ENCODE assay signal across 9 cellular contexts in the genomic region with DNA sequence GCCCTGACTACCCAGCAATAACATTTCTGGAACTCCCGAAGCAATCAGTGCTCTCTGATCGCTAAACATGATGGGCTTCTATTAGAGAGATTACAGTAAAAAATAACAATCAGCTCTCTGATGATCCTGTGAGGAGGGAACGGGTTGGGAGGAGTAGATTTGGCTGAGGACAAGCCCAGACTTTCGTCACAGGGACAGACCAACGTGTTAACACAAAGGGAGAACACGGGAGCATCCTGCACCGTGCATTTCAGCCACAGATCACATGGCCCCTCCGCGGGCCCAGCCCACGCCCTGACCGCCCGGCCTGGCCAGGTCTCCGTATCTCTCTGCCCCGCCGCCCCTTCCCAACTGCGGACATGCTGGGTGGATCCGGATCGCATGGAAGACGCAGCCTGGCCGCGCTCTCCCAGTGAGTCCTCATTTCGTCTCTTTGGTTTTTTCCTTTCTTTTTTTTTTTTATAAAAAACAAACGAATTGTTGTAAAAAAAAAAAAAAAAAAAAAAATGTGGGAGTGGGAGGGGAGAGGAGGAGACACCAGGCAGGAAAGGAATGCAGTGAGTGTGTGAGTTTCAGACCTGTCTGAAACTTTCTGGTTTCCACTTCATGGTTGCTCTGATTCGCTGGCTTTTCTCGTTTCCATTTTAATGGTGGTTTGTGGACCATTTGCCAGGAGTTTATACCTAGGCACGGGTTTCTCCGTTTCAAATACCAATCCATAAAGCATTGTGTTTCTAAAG.
DNase-seq lines count a peak whose midpoint lies in the region; ATAC-seq, FAIRE-seq and TF ChIP-seq lines count a peak whose summit lies in the region.
"Had no signal": no experiment of that assay in that cellular context is flagged by ENCODE, and none has a peak within 500 bp of the region (broad histone marks: within the 10 kb centered on the region; RNA-seq: fewer than 3 reads in every experiment).

No MANE protein-coding gene starts in this region.

- CTCF ChIA-PET in GM12878 (lab: Yijun Ruan, JAX): interaction anchor here (2.0 kb wide), 1 partner anchor 8 kb away, joined by 8 read pairs; no protein-coding TSS in a partner anchor

- H3K79me2 ChIP-seq in GM12878 (ENCODE audit: control insufficient read depth, insufficient read depth, low read length) (no peaks in the 10 kb centered on the region), hepatocyte (peaks cover 45% of the 10 kb centered on the region)

- no peaks in the 10 kb centered on the region; the same call in 1 of the 2 replicates for H3K4me1 ChIP-seq in GM12878 (ENCODE audit: control insufficient read depth, insufficient read depth, low read length)
- H3K4me1 ChIP-seq in hepatocyte (ENCODE audit: insufficient read depth): peaks cover 43% of the 10 kb centered on the region
- H3K4me1 ChIP-seq in psoas muscle: peaks cover 10% of the 10 kb centered on the region

- RAD21 ChIA-PET in GM12878 (lab: Charles Lee; ENCODE audit: unreplicated experiment): no interaction called here

- H3K4me2 ChIP-seq in GM12878 (ENCODE audit: control insufficient read depth, insufficient read depth): peak overlapping the region; percentile 54; the same call in 1 of the 2 replicates
- peak overlapping the region; percentile 81 for H3K4me2 ChIP-seq in hepatocyte
- H3K4me2 ChIP-seq: KMS-11 had no signal

- no peaks in the 10 kb centered on the region for H3K27me3 ChIP-seq in GM12878 (replicated peaks in 1 of 2; ENCODE audit: control insufficient read depth in 2 of 2, insufficient read depth in 2 of 2, low read length in 1 of 2)
- no peaks in the 10 kb centered on the region for H3K27me3 ChIP-seq in hepatocyte
- no peaks in the 10 kb centered on the region for H3K27me3 ChIP-seq in psoas muscle (ENCODE audit: insufficient read depth in 3 of 3, low read length in 2 of 3)

- ATAC-seq in GM12878: peak; percentile 56
- peak; percentile 75 to 89 (median 88) for ATAC-seq in psoas muscle
- no peak for ATAC-seq in HG03342 (IDR thresholded peaks at IDR 0.05; ENCODE audit: unreplicated experiment)

- H3K9me3 ChIP-seq in GM12878 (replicated peaks; ENCODE audit: control insufficient read depth, insufficient read depth, low read length): peaks cover 7% of the 10 kb centered on the region; the same call in 2 of the 3 replicates
- no peaks in the 10 kb centered on the region for H3K9me3 ChIP-seq in hepatocyte (ENCODE audit: low read depth)
- H3K9me3 ChIP-seq in psoas muscle: no peaks in the 10 kb centered on the region

- no peak for TF ChIP-seq EP300 in GM12878 (IDR thresholded peaks at IDR 0.05; ENCODE audit: borderline replicate concordance in 1 of 2, control insufficient read depth in 1 of 2, low read depth in 2 of 2, low read length in 2 of 2)

- WGBS in GM12878 (ENCODE audit: insufficient coverage, insufficient replicate concordance, low lambda C conversion rate, missing lambda C conversion rate): 25% methylated on average over 25 of the region's 27 CpGs
- 1% methylated on average over 23 of the region's 27 CpGs for WGBS in hepatocyte (ENCODE audit: low lambda C conversion rate, missing lambda C conversion rate)
- WGBS in psoas muscle, 3 donors: 2 to 3% (median 2%) methylated on average over 27 of the region's 27 CpGs

- no peaks in the 10 kb centered on the region for H3K9me2 ChIP-seq in hepatocyte (replicated peaks; ENCODE audit: insufficient read depth)

- H3K9ac ChIP-seq in GM12878 (ENCODE audit: control insufficient read depth, insufficient read depth, low read length): no peak overlapping the region
- H3K9ac ChIP-seq: KMS-11 had no signal

- H2AFZ ChIP-seq in GM12878 (ENCODE audit: control insufficient read depth, low read depth, low read length) (no peak overlapping the region; the same call in 1 of the 2 replicates), hepatocyte (peak overlapping the region; percentile 13)

- TF ChIP-seq CTCF in GM12878 (IDR thresholded peaks at IDR 0.05 in 2 of 3, conservative IDR thresholded peaks at IDR 0.05 in 1 of 3; ENCODE audit: control insufficient read depth in 2 of 3, extremely low read depth in 1 of 3, insufficient read depth in 1 of 3, low read depth in 3 of 3, low read length in 3 of 3) (no peak), hepatocyte (IDR thresholded peaks at IDR 0.05; ENCODE audit: poor library complexity) (no peak), psoas muscle (IDR thresholded peaks at IDR 0.05) (no peak)

- H4K20me1 ChIP-seq in GM12878 (ENCODE audit: control insufficient read depth, insufficient read depth): no peaks in the 10 kb centered on the region
- no peaks in the 10 kb centered on the region for H4K20me1 ChIP-seq in hepatocyte (ENCODE audit: insufficient read depth, poor library complexity, severe bottlenecking)

- no TSS peak for BruUV-seq in GM12878 (replicated peaks; lab: Mats Ljungman, UMichigan)

- in situ Hi-C loops in GM12878 (cut with MboI): no loop called here

- no peak for FAIRE-seq in GM12878 (lab: Jason Lieb, UNC)

- H3K27ac ChIP-seq in GM12878 (ENCODE audit: control insufficient read depth, insufficient read depth) (no peak overlapping the region), hepatocyte (peak overlapping the region; percentile 95), psoas muscle (peak overlapping the region; percentile 47)
- H3K27ac ChIP-seq: KMS-11 had no signal

- H3K36me3 ChIP-seq in GM12878 (ENCODE audit: control insufficient read depth in 2 of 2, insufficient read depth in 2 of 2, low read length in 1 of 2): no peaks in the 10 kb centered on the region
- H3K36me3 ChIP-seq in hepatocyte (replicated peaks; ENCODE audit: insufficient read depth, low read depth): no peaks in the 10 kb centered on the region
- H3K36me3 ChIP-seq in psoas muscle (ENCODE audit: insufficient read depth in 1 of 2, low read depth in 1 of 2): no peaks in the 10 kb centered on the region

- H3K4me3 ChIP-seq in GM12878 (no peak overlapping the region), hepatocyte (peak overlapping the region; percentile 38), psoas muscle (peak overlapping the region; percentile 70)

- no peak for TF ChIP-seq POLR2A in GM12878 (IDR thresholded peaks at IDR 0.05; ENCODE audit: low read depth, low read length)

- TF ChIP-seq RAD21 in GM12878 (IDR thresholded peaks at IDR 0.05; ENCODE audit: insufficient read depth, low read depth, low read length): no peak

- intact Hi-C loops in GM12878 (cut with micrococcal nuclease; ENCODE audit: unreplicated experiment) (no loop called here), psoas muscle (cut with DNase I) (no loop called here)

- SMC1A ChIA-PET in GM12878 (lab: Charles Lee; ENCODE audit: uncharacterized antibody, unreplicated experiment): interaction anchor here (0.7 kb wide), 1 partner anchor 9 kb away, joined by 3 read pairs; no protein-coding TSS in a partner anchor

- POLR2A ChIA-PET in GM12878 (lab: Charles Lee): interaction anchor here (1.3 kb wide), 1 partner anchor 8 kb away, joined by 5 read pairs; no protein-coding TSS in a partner anchor

- DNase-seq in DMS 273 (lab: John Stamatoyannopoulos, UW; ENCODE audit: unreplicated experiment) (peak; percentile 95), NCI-H2227 (lab: John Stamatoyannopoulos, UW; ENCODE audit: unreplicated experiment) (peak; percentile 91), GM12878 (ENCODE audit: low read depth, low spot score) (no peak), hepatocyte (ENCODE audit: low spot score) (peak; percentile 89), psoas muscle (peak; percentile 78 to 88), KG1 (lab: John Stamatoyannopoulos, UW) (no peak)
- no peak for DNase-seq in stimulated activated naive CD4-positive, alpha-beta T cell treated with Interleukin-2 at 50 U/mL for 16 hours (lab: John Stamatoyannopoulos, UW)

TF ChIP-seq in GM12878, 131 proteins besides CTCF, POLR2A, EP300 and RAD21:
- no peak for TF ChIP-seq PAX5 (IDR thresholded peaks at IDR 0.05; ENCODE audit: borderline replicate concordance, low read depth, low read length)
- TF ChIP-seq TCF12 (IDR thresholded peaks at IDR 0.05; ENCODE audit: low read depth, low read length): no peak
- no peak for TF ChIP-seq PML (IDR thresholded peaks at IDR 0.05; ENCODE audit: low read length)

Comparison
In these comparisons a context has a peak if more than half of its experiments do, and no peak if none do; other contexts are left out.
1. DNase-seq: peak in DMS 273 (single experiment), NCI-H2227 (single experiment), hepatocyte (single experiment) and psoas muscle (2 of 2); none in GM12878 (single experiment), KG1 (single experiment) and stimulated activated naive CD4-positive, alpha-beta T cell treated with Interleukin-2 at 50 U/mL for 16 hours (single experiment).